In genomic region chr4:158667651-158668198, GRCh38 we compare ENCODE assay signal across 1 cellular context.
TF ChIP-seq lines count a peak whose summit lies in the region.

No MANE protein-coding gene starts in this region.

TF ChIP-seq in GM23338, 12 proteins besides CTCF, POLR2A, EP300 and RAD21 (continued from another document):
- TF ChIP-seq ZNF462 (CRISPR knock-in tag; IDR thresholded peaks at IDR 0.05) (no peak), NANOG (IDR thresholded peaks at IDR 0.05; ENCODE audit: borderline replicate concordance) (no peak), ZNF114 (CRISPR knock-in tag; IDR thresholded peaks at IDR 0.05) (no peak), CREB1 (CRISPR knock-in tag; IDR thresholded peaks at IDR 0.05; ENCODE audit: low read depth) (no peak), STAT1 (IDR thresholded peaks at IDR 0.05; ENCODE audit: unreplicated experiment) (no peak)
